ENCODE assay signal across 1 cellular context in genomic region chr1:201999625-202000238, GRCh38.
TF ChIP-seq lines count a peak whose summit lies in the region.

No MANE protein-coding gene starts in this region.

TF ChIP-seq in SK-N-SH treated with all-trans-retinoic acid at 6 μM for 48 hours, 23 proteins besides CTCF, POLR2A, EP300 and RAD21 (continued from another document):
- TF ChIP-seq TCF4 (CRISPR knock-in tag; IDR thresholded peaks at IDR 0.05; ENCODE audit: borderline replicate concordance) (no peak), ESRRG (CRISPR knock-in tag; IDR thresholded peaks at IDR 0.05) (no peak)
TF ChIP-seq in SK-N-SH treated with all-trans-retinoic acid at 6 μM for 48 hours: peak in this region for 0.
